In the genomic region with DNA sequence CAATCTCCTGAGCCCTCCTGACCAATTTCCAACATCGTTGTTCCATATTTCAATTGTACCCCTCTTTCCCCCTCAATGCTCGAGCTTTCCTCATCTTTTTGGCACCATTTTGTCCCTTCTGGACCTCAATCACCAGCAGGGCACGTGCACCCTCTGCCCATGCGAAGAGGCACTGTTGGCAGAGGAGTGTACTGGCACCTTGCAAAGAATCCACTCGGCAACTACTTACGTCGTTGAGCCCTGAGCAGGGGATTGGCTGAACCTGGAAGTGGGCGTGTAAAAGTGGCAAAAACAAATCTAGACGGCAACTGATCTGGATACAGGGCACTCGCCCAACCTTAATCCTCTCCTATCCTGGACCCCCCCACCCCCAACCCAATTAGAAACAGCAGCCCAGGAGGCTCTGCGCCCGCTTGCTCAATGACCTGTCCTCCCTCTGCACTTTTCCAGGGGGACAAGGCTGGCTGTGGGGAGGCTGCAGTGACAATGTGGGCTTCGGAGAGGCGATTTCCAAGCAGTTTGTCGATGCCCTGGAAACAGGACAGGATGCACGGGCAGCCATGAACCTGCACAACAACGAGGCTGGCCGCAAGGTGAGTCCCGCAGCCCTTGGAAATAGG, we compare ENCODE assay signal across 8 cellular contexts. TPM values are rescaled to one million over a fixed set of nuclear protein-coding genes. Genes with fewer than 3 reads are reported as not detected.
A peak's percentile ranks its signal among the peaks of the same experiment; 100 is the strongest.
DNase-seq lines count a peak whose midpoint lies in the region; ATAC-seq lines count a peak whose summit lies in the region.

No MANE protein-coding gene starts in this region.

- H3K27me3 ChIP-seq in mononuclear cell (ENCODE audit: insufficient read depth, low read length), result peaks cover 41% of the 10 kb centered on the region

- peak; percentile 98 for ATAC-seq in GM21381 (IDR thresholded peaks at IDR 0.05; ENCODE audit: unreplicated experiment)

- peak overlapping the region; percentile 17 for H3K4me3 ChIP-seq in mononuclear cell (ENCODE audit: low read length)

- H3K4me1 ChIP-seq in mononuclear cell (ENCODE audit: insufficient read depth, low read length), result peaks cover 23% of the 10 kb centered on the region

- no peaks in the 10 kb centered on the region for H3K9me3 ChIP-seq in mononuclear cell (ENCODE audit: low read depth, low read length)

- DNase-seq in COR-L47 (lab: John Stamatoyannopoulos, UW) (peak; percentile 57), HUDEP-2 (lab: John Stamatoyannopoulos, UW; ENCODE audit: unreplicated experiment in 76 of 76) (peak in 75 of 76 experiments; percentile 4 to 94 (median 76)), NOMO-1 treated with dmso at 0.1 percent for 144 hours (lab: John Stamatoyannopoulos, UW; ENCODE audit: unreplicated experiment) (peak; percentile 80), epithelial cell of prostate (ENCODE audit: low read depth, low spot score) (peak; percentile 41)
- peak; percentile 88 for DNase-seq in activated CD8-positive, alpha-beta memory T cell treated with anti-CD3 and anti-CD28 coated beads, Interleukin-2, amount 50 U/mL, for 4 hours
- DNase-seq in stimulated activated CD8-positive, alpha-beta memory T cell treated with anti-CD3 and anti-CD28 coated beads, Interleukin-15, amount 100 ng/mL, for 48 hours (ENCODE audit: low read depth in 2 of 2), result peak; percentile 72 to 78

- H3K27ac ChIP-seq in epithelial cell of prostate, result no peak overlapping the region

RNA-seq across cellular contexts. Expression of a gene that starts 18.8 kb away (rescaled TPM):
- total RNA-seq in mononuclear cell, result not detected

RNA-seq across cellular contexts. Expression of a gene that starts 38.1 kb away (rescaled TPM):
- total RNA-seq in mononuclear cell, result 17.9 TPM

RNA-seq across cellular contexts. Expression of a gene that starts 48.1 kb away (rescaled TPM):
- total RNA-seq in mononuclear cell, result 112 TPM

RNA-seq across cellular contexts. Expression of a gene that starts 54.2 kb away (rescaled TPM):
- total RNA-seq in mononuclear cell, result 17.0 TPM
